Comparison of ENCODE assay signal across 1 cellular context in genomic region chr3:172536993-172537419, GRCh38.
TF ChIP-seq lines count a peak whose summit lies in the region.

No MANE protein-coding gene starts in this region.

TF ChIP-seq in GM12878, 131 proteins besides CTCF, POLR2A, EP300 and RAD21 (continued from another document):
- TF ChIP-seq BACH1 (IDR thresholded peaks at IDR 0.05; ENCODE audit: borderline replicate concordance) = no peak
- no peak for TF ChIP-seq CHD4 (IDR thresholded peaks at IDR 0.05)
- no peak for TF ChIP-seq ATF2 (IDR thresholded peaks at IDR 0.05; ENCODE audit: low read length)
- no peak for TF ChIP-seq SPI1 (IDR thresholded peaks at IDR 0.05; ENCODE audit: borderline replicate concordance, insufficient read depth, low read depth, low read length)
- TF ChIP-seq ZNF274 (IDR thresholded peaks at IDR 0.05; ENCODE audit: insufficient read depth, insufficient read length) = no peak
- TF ChIP-seq YBX1 (IDR thresholded peaks at IDR 0.05) = no peak
- TF ChIP-seq NR2C2 (IDR thresholded peaks at IDR 0.05; ENCODE audit: borderline replicate concordance, control insufficient read depth, insufficient read length, low read depth) = no peak
- no peak for TF ChIP-seq SUZ12 (IDR thresholded peaks at IDR 0.05; ENCODE audit: unreplicated experiment)
- TF ChIP-seq RB1 (IDR thresholded peaks at IDR 0.05; ENCODE audit: borderline replicate concordance) = no peak
